ENCODE assay signal across 8 cellular contexts in the genomic region with DNA sequence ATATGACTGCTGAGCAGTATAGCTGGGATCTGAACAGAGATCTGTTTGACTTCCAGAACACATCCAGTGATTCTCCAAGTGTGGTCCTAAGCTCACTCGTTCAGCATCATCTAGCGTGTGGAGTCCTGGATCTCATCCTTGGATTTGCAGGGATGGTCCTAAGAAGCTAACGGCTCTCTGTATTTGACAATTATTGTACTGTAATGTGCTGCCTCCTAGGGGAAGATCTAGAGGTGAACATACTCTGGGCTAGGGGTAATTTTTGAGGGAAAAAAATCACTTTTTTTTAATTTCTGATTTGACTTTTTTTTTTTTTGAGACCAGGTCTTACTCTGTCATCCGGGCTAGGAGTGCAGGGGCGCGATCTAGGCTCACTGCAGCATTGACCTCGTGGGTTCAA. TPM values are rescaled to one million over a fixed set of nuclear protein-coding genes. Genes with fewer than 3 reads are reported as not detected.
A peak's percentile ranks its signal among the peaks of the same experiment; 100 is the strongest.
DNase-seq lines count a peak whose midpoint lies in the region; ATAC-seq and TF ChIP-seq lines count a peak whose summit lies in the region.

No MANE protein-coding gene starts in this region.

- no peaks in the 10 kb centered on the region for H3K9me3 ChIP-seq in heart left ventricle

- peaks cover 0 to 22% (median 14%) of the 10 kb centered on the region in 12 donors for H3K4me1 ChIP-seq in heart left ventricle

- peak in 11 of 12 donors; percentile 27 to 56 (median 40) for TF ChIP-seq CTCF in heart left ventricle (IDR thresholded peaks at IDR 0.05)

- 60 to 67% (median 66%) methylated on average over 7 of the region's 7 CpGs for WGBS in heart left ventricle, 4 donors

- no peaks in the 10 kb centered on the region for H3K36me3 ChIP-seq in heart left ventricle

- peak overlapping the region in 1 of 12 donors; percentile 93 for H3K27ac ChIP-seq in heart left ventricle

- DNase-seq in heart left ventricle (no peak), cardiac septum (ENCODE audit: low spot score) (no peak), NCI-H2081 (lab: John Stamatoyannopoulos, UW) (peak; percentile 4 to 17), amniotic stem cell (lab: John Stamatoyannopoulos, UW) (peak; percentile 19), kidney tubule cell (ENCODE audit: low spot score) (peak; percentile 57), left colon (no peak)

- no peak for ATAC-seq in heart left ventricle
- no peak for ATAC-seq in GM18502 (IDR thresholded peaks at IDR 0.05; ENCODE audit: poor library complexity, unreplicated experiment)
- ATAC-seq in left colon = no peak
- ATAC-seq in HG02970 (IDR thresholded peaks at IDR 0.05; ENCODE audit: low FRiP score, unreplicated experiment) = no peak

- intact Hi-C loops in heart left ventricle (cut with DNase I) = loop anchor here in 9 of 10 donors (2.0 to 10.0 kb wide), 7 partner anchors 105 to 327 kb away; no protein-coding TSS in a partner anchor
- intact Hi-C loops in cardiac septum (cut with DNase I) = loop anchor here (5.0 kb wide), 2 partner anchors 125 to 325 kb away; no protein-coding TSS in a partner anchor
- intact Hi-C loops in left colon (cut with DNase I, micrococcal nuclease) = no loop called here

- no peaks in the 10 kb centered on the region for H3K27me3 ChIP-seq in heart left ventricle

- peak overlapping the region in 1 of 12 donors; percentile 66 for H3K4me3 ChIP-seq in heart left ventricle

- TF ChIP-seq POLR2A in heart left ventricle (IDR thresholded peaks at IDR 0.05) = no peak

RNA-seq across cellular contexts. Expression of a gene that starts 1.5 kb away (rescaled TPM):
- total RNA-seq in heart left ventricle = 10 to 100 TPM in 1 of 9 donors, 1 to 10 TPM in 8; 3.5 to 14.7 (median 6.8) TPM
- 10 to 100 TPM in 1 of 2 donors, 1 to 10 TPM in 1; 1.5 to 22.1 TPM for polyA plus RNA-seq in heart left ventricle
- total RNA-seq in cardiac septum = 5.8 TPM
- 1,000 to 10,000 TPM in 1 of 2 donors, 100 to 1,000 TPM in 1; 940 to 1,067 TPM for total RNA-seq in left colon

RNA-seq across cellular contexts. Expression of a gene that starts 17.4 kb away (rescaled TPM):
- total RNA-seq in heart left ventricle (under 1 TPM in 8 of 9 donors, not detected in 1; 0.08 to 0.35 (median 0.13) TPM), cardiac septum (0.13 TPM), left colon (1 to 10 TPM; 4.2 to 4.7 TPM)
- polyA plus RNA-seq in heart left ventricle = under 1 TPM; 0.04 to 0.08 TPM

RNA-seq across cellular contexts. Expression of a gene that starts 38.4 kb away (rescaled TPM):
- 1 to 10 TPM; 1.3 to 4.3 (median 2.6) TPM for total RNA-seq in heart left ventricle
- polyA plus RNA-seq in heart left ventricle = 1 to 10 TPM; 2.3 to 3.0 TPM
- 2.7 TPM for total RNA-seq in cardiac septum
- total RNA-seq in left colon = 1 to 10 TPM; 2.6 to 4.0 TPM

RNA-seq across cellular contexts. Expression of a gene that starts 38.5 kb away (rescaled TPM):
- total RNA-seq in heart left ventricle = 10 to 100 TPM; 12.4 to 25.9 (median 17.5) TPM
- 10 to 100 TPM; 10.7 to 18.8 TPM for polyA plus RNA-seq in heart left ventricle
- 17.6 TPM for total RNA-seq in cardiac septum
- 10 to 100 TPM; 22.2 to 34.0 TPM for total RNA-seq in left colon

Comparison
In these comparisons a context has a peak if more than half of its experiments do, and no peak if none do; other contexts are left out.
1. DNase-seq: peak in NCI-H2081 (2 of 2), amniotic stem cell (single experiment) and kidney tubule cell (single experiment); none in heart left ventricle (0 of 5), cardiac septum (single experiment) and left colon (0 of 2).
2. RNA of a gene that starts 1.5 kb away (total RNA-seq): 940 to 1,067 TPM in left colon; 3.5 to 14.7 TPM in heart left ventricle and 5.8 TPM in cardiac septum (single experiment); every median in the first group is over 10 times any median in the second.
3. intact Hi-C loops: an anchor here in heart left ventricle (2.0 to 10.0 kb wide) and cardiac septum (5.0 kb wide); none called in left colon.